12 cellular contexts compared by ENCODE assay signal in genomic region chr1:29238601-29238964, GRCh38. TPM values are rescaled to one million over a fixed set of nuclear protein-coding genes. Genes with fewer than 3 reads are reported as not detected.
DNase-seq lines count a peak whose midpoint lies in the region; ATAC-seq, FAIRE-seq and TF ChIP-seq lines count a peak whose summit lies in the region.
"Had no signal": no experiment of that assay in that cellular context is flagged by ENCODE, and none has a peak within 500 bp of the region (broad histone marks: within the 10 kb centered on the region; RNA-seq: fewer than 3 reads in every experiment).

No MANE protein-coding gene starts in this region.

- H3K4me3 ChIP-seq in epithelial cell of esophagus (ENCODE audit: low read length), result peak overlapping the region; percentile 67
- peak overlapping the region in 3 of 4 donors; percentile 30 to 72 (median 70) for H3K4me3 ChIP-seq in pancreas

- peaks cover 0 to 19% (median 7%) of the 10 kb centered on the region in 7 donors for H3K9me3 Mint-ChIP-seq in CD14-positive monocyte

- H3K4me1 ChIP-seq in pancreas, result no peaks in the 10 kb centered on the region

- TF ChIP-seq CTCF in CD14-positive monocyte (IDR thresholded peaks at IDR 0.05), result no peak
- TF ChIP-seq CTCF in epithelial cell of esophagus (IDR thresholded peaks at IDR 0.05; ENCODE audit: insufficient read depth, low read depth, low read length, missing control alignments), result peak; percentile 29
- TF ChIP-seq CTCF in pancreas (IDR thresholded peaks at IDR 0.05), result no peak

- no peak for DNase-seq in CD14-positive monocyte (ENCODE audit: low spot score)
- peak; percentile 35 for DNase-seq in NCI-H69 (lab: John Stamatoyannopoulos, UW)
- DNase-seq in epithelial cell of esophagus (ENCODE audit: low read depth), result peak; percentile 34
- no peak for DNase-seq in pancreas
- no peak for DNase-seq in NAMALWA (ENCODE audit: low spot score)
- no peak for DNase-seq in CD1c-positive myeloid dendritic cell (ENCODE audit: extremely low spot score)
- DNase-seq in superior temporal gyrus (ENCODE audit: extremely low spot score), result no peak

- peak overlapping the region; percentile 79 to 85 for H3K4me3 Mint-ChIP-seq in CD14-positive monocyte

- no peak for FAIRE-seq in pancreas (lab: Jason Lieb, UNC)
- FAIRE-seq: colon, H54 had no signal

- peaks cover 25% of the 10 kb centered on the region for H3K4me1 Mint-ChIP-seq in CD14-positive monocyte

- no peak for ATAC-seq in pancreas
- ATAC-seq in GM21390 (IDR thresholded peaks at IDR 0.05; ENCODE audit: unreplicated experiment), result no peak

- peaks cover 6 to 14% of the 10 kb centered on the region in 2 donors for H3K36me3 Mint-ChIP-seq in CD14-positive monocyte

- peaks cover 57 to 77% (median 57%) of the 10 kb centered on the region in 3 donors for H3K27me3 Mint-ChIP-seq in CD14-positive monocyte (ENCODE audit: low read depth in 3 of 3)

- intact Hi-C loops in CD14-positive monocyte (cut with micrococcal nuclease), result loop anchor here (5.0 kb wide), 3 partner anchors 614 to 1469 kb away; no protein-coding TSS in a partner anchor
- intact Hi-C loops in pancreas (cut with DNase I), result loop anchor here in 1 of 3 donors (5.0 to 10.0 kb wide), 2 partner anchors 1136 to 1474 kb away; no protein-coding TSS in a partner anchor

- H3K27ac ChIP-seq in pancreas, result peak overlapping the region; percentile 22 to 55 (median 36)
- H3K27ac ChIP-seq: neutrophil, SK-N-MC had no signal

- H3K9me3 ChIP-seq in pancreas, result no peaks in the 10 kb centered on the region
- H3K9me3 ChIP-seq: neutrophil had no signal

- WGBS in pancreas, 2 donors, result 65 to 68% methylated on average over 12 of the region's 12 CpGs

- H3K27me3 ChIP-seq in pancreas, result no peaks in the 10 kb centered on the region

- H3K27ac Mint-ChIP-seq in CD14-positive monocyte, result peak overlapping the region in 1 of 7 donors; percentile 18

- no peaks in the 10 kb centered on the region for H3K36me3 ChIP-seq in pancreas
- H3K36me3 ChIP-seq: neutrophil had no signal

RNA-seq across cellular contexts. Expression of gene PTPRU, which starts 2.3 kb away (rescaled TPM):
- polyA plus RNA-seq in CD14-positive monocyte, result under 1 TPM in 1 of 2 donors, not detected in 1; 0.42 TPM
- 10 to 100 TPM; 12.3 to 20.9 (median 15.7) TPM for total RNA-seq in pancreas
- polyA plus RNA-seq in pancreas, result 10 to 100 TPM; 13.7 to 16.6 TPM

RNA-seq across cellular contexts. Expression of gene MECR, which starts 7.8 kb away (rescaled TPM):
- polyA plus RNA-seq in CD14-positive monocyte, result 1 to 10 TPM; 6.3 to 7.5 TPM
- total RNA-seq in pancreas, result 10 to 100 TPM in 3 of 6 donors, 1 to 10 TPM in 3; 9.0 to 13.0 (median 9.8) TPM
- 10 to 100 TPM; 17.4 to 19.6 TPM for polyA plus RNA-seq in pancreas

RNA-seq across cellular contexts. Expression of gene SRSF4, which starts 56.9 kb away (rescaled TPM):
- 10 to 100 TPM; 38.4 to 55.5 TPM for polyA plus RNA-seq in CD14-positive monocyte
- total RNA-seq in pancreas, result 10 to 100 TPM; 22.6 to 38.7 (median 26.6) TPM
- 10 to 100 TPM; 56.8 to 72.6 TPM for polyA plus RNA-seq in pancreas

Comparison
In these comparisons a context has a peak if more than half of its experiments do, and no peak if none do; other contexts are left out.
1. DNase-seq: peak in NCI-H69 (single experiment) and epithelial cell of esophagus (single experiment); none in CD14-positive monocyte (single experiment), pancreas (0 of 6), NAMALWA (single experiment), CD1c-positive myeloid dendritic cell (single experiment) and superior temporal gyrus (single experiment).
2. RNA of gene PTPRU, which starts 2.3 kb away (polyA plus RNA-seq): 13.7 to 16.6 TPM in pancreas; 0.42 TPM in CD14-positive monocyte; every median in the first group is over 10 times any median in the second.